ENCODE assay signal across 34 cellular contexts in the genomic region with DNA sequence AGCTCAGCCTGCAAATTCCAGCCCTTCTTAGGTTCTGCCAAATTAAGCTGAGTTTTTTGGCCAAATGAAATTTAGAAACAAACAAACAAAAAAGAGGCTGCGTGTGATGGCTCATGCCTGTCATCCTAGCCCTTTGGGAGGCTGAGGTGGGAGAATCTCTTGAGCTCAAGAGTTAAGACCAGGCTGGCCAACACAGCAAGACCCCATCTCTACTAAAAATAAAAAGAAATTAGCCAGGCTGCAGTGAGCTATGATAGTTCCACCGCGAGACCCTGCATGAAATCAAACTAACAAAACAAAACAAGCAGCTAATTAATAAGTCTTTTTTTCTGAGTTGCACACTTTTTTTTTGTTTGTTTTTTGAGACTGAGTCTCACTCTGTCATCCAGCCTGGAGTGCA. TPM values are rescaled to one million over a fixed set of nuclear protein-coding genes. Genes with fewer than 3 reads are reported as not detected.
"Had no signal": no experiment of that assay in that cellular context is flagged by ENCODE, and none has a peak within 500 bp of the region (broad histone marks: within the 10 kb centered on the region; RNA-seq: fewer than 3 reads in every experiment).

No MANE protein-coding gene starts in this region.

- H3K9me3 ChIP-seq: neutrophil, testis had no signal

- H3K79me2 ChIP-seq: parathyroid adenoma had no signal

- H3K27ac ChIP-seq: neural progenitor cell, neutrophil, parathyroid adenoma, psoas muscle, skin epidermis, spleen, suprapubic skin, testis, tibial artery, transverse colon, upper lobe of right lung, uterus had no signal

- H3K36me3 ChIP-seq: neural progenitor cell, neutrophil, spleen, suprapubic skin, tibial artery, transverse colon, upper lobe of right lung, uterus had no signal

- ATAC-seq: naive thymus-derived CD4-positive, alpha-beta T cell; natural killer cell; psoas muscle; right cardiac atrium; sciatic nerve; stimulated activated memory B cell treated with anti-CD40 and anti-IgM and Interleukin-4, amounts not matched to agents 10 μg/mL and 1 μg/mL and 100 μg/mL, for 72 hours; stimulated activated naive CD8-positive, alpha-beta T cell treated with anti-CD3 and anti-CD28 coated beads, Interleukin-15, amount 100 ng/mL, for 72 hours; stimulated activated naive CD8-positive, alpha-beta T cell treated with anti-CD3 and anti-CD28 coated beads, Interleukin-15, Interleukin-2, amounts not matched to agents 100 U/mL and 50 U/mL, for 24 hours; upper lobe of right lung had no signal

- H3K9ac ChIP-seq: neural progenitor cell, parathyroid adenoma had no signal

- H3K27me3 ChIP-seq: testis had no signal

- DNase-seq: naive thymus-derived CD4-positive, alpha-beta T cell; natural killer cell; nucleus accumbens; posterior cingulate gyrus; psoas muscle; right cardiac atrium; spleen; stimulated activated CD4-positive, alpha-beta T cell treated with anti-CD3 and anti-CD28 coated beads, Interleukin-12 subunit alpha, Interleukin-12 subunit beta, amount 100 ng/mL, for 4 hours; stimulated activated CD4-positive, alpha-beta T cell treated with anti-CD3 and anti-CD28 coated beads, Interleukin-1b, Interleukin-23, amount 100 ng/mL, for 48 hours; stimulated activated CD4-positive, alpha-beta T cell treated with anti-CD3 and anti-CD28 coated beads, Interleukin-4, amount 100 ng/mL, for 1 hour; stimulated activated CD4-positive, alpha-beta T cell treated with anti-CD3 and anti-CD28 coated beads, Interleukin-4, amount 100 ng/mL, for 4 hours; stimulated activated CD8-positive, alpha-beta memory T cell treated with anti-CD3 and anti-CD28 coated beads, Interleukin-4, amount 100 ng/mL, for 48 hours; stimulated activated naive CD4-positive, alpha-beta T cell; stimulated activated naive CD8-positive, alpha-beta T cell treated with anti-CD3 and anti-CD28 coated beads, Interleukin-15, amount 100 ng/mL, for 72 hours; stimulated activated naive CD8-positive, alpha-beta T cell treated with anti-CD3 and anti-CD28 coated beads, Interleukin-15, Interleukin-2, amounts not matched to agents 100 U/mL and 50 U/mL, for 24 hours; substantia nigra; testis; tibial artery; transverse colon; upper lobe of right lung; uterus had no signal

- H2AFZ ChIP-seq: neural progenitor cell, parathyroid adenoma had no signal

- H3K4me2 ChIP-seq: neural progenitor cell, smooth muscle cell had no signal

- H3K4me1 ChIP-seq: neural progenitor cell, psoas muscle, testis had no signal

- H3K4me3 ChIP-seq: neural progenitor cell, psoas muscle, skin epidermis, smooth muscle cell, spleen, suprapubic skin, testis, tibial artery, transverse colon, upper lobe of right lung, uterus had no signal

RNA-seq across cellular contexts. Expression of gene NCAN, which starts 17.9 kb away (rescaled TPM):
- total RNA-seq: natural killer cell, omental fat pad, osteocyte, psoas muscle, renal cortical epithelial cell, right cardiac atrium, sciatic nerve, smooth muscle cell, suprapubic skin, upper lobe of right lung had no signal
- polyA plus RNA-seq: naive thymus-derived CD4-positive, alpha-beta T cell; right cardiac atrium; smooth muscle cell; spleen; urinary bladder had no signal

RNA-seq across cellular contexts. Expression of gene TM6SF2, which starts 43.4 kb away (rescaled TPM):
- total RNA-seq: natural killer cell had no signal
- polyA plus RNA-seq: naive thymus-derived CD4-positive, alpha-beta T cell; neural cell had no signal
